7 cellular contexts compared by ENCODE assay signal in genomic region chr9:73152953-73153352, GRCh38. TPM values are rescaled to one million over a fixed set of nuclear protein-coding genes. Genes with fewer than 3 reads are reported as not detected.
A peak's percentile ranks its signal among the peaks of the same experiment; 100 is the strongest.
DNase-seq lines count a peak whose midpoint lies in the region; ATAC-seq and TF ChIP-seq lines count a peak whose summit lies in the region.

No MANE protein-coding gene starts in this region.

- H3K27me3 ChIP-seq in heart right ventricle = no peaks in the 10 kb centered on the region
- H3K27me3 ChIP-seq in upper lobe of left lung = no peaks in the 10 kb centered on the region

- H3K9me3 ChIP-seq in SK-N-MC (ENCODE audit: low read depth, low read length) (no peaks in the 10 kb centered on the region), heart right ventricle (no peaks in the 10 kb centered on the region), upper lobe of left lung (no peaks in the 10 kb centered on the region)

- H3K36me3 ChIP-seq in SK-N-MC (ENCODE audit: insufficient read depth, low read length) (peaks cover 24% of the 10 kb centered on the region), heart right ventricle (peaks cover 0 to 15% (median 0%) of the 10 kb centered on the region in 9 donors), upper lobe of left lung (peaks cover 0 to 17% (median 3%) of the 10 kb centered on the region in 4 donors)

- intact Hi-C loops in heart right ventricle (cut with DNase I) = loop anchor here in 1 of 10 donors (2.0 to 10.0 kb wide), 2 partner anchors 20 to 788 kb away; partner anchors contain the start of gene ZFAND5

- peak overlapping the region; percentile 72 for H3K27ac ChIP-seq in SK-N-MC
- peak overlapping the region; percentile 26 to 89 (median 76) for H3K27ac ChIP-seq in heart right ventricle
- peak overlapping the region; percentile 62 to 93 (median 82) for H3K27ac ChIP-seq in upper lobe of left lung

- DNase-seq in SK-N-MC (ENCODE audit: low read depth, low spot score) = no peak
- DNase-seq in heart right ventricle = no peak
- DNase-seq in upper lobe of left lung = no peak
- DNase-seq in globus pallidus (ENCODE audit: low spot score) = no peak
- no peak for DNase-seq in T1000 (lab: John Stamatoyannopoulos, UW)

- 33 to 42% methylated on average over 2 of the region's 2 CpGs for WGBS in heart right ventricle, 2 donors
- WGBS in upper lobe of left lung, 2 donors = 25 to 32% methylated on average over 2 of the region's 2 CpGs

- no peak for TF ChIP-seq EP300 in upper lobe of left lung (IDR thresholded peaks at IDR 0.05)

- peak overlapping the region; percentile 73 for H3K9ac ChIP-seq in SK-N-MC (ENCODE audit: insufficient read length)

- peak in 1 of 4 donors; percentile 44 for TF ChIP-seq POLR2A in upper lobe of left lung (IDR thresholded peaks at IDR 0.05)

- TF ChIP-seq CTCF in heart right ventricle (IDR thresholded peaks at IDR 0.05) (no peak), upper lobe of left lung (IDR thresholded peaks at IDR 0.05) (no peak)

- peak; percentile 73 for ATAC-seq in GM18907 (IDR thresholded peaks at IDR 0.05; ENCODE audit: unreplicated experiment)
- peak; percentile 66 for ATAC-seq in HG02938 (IDR thresholded peaks at IDR 0.05; ENCODE audit: unreplicated experiment)
- ATAC-seq in heart right ventricle = peak in 7 of 8 donors; percentile 48 to 63 (median 57)
- peak in 1 of 2 donors; percentile 62 for ATAC-seq in upper lobe of left lung (ENCODE audit: low FRiP score in 2 of 2)

- H3K4me3 ChIP-seq in SK-N-MC = peak overlapping the region; percentile 85
- peak overlapping the region in 9 of 10 donors; percentile 20 to 62 (median 55) for H3K4me3 ChIP-seq in heart right ventricle
- peak overlapping the region; percentile 50 to 65 (median 56) for H3K4me3 ChIP-seq in upper lobe of left lung

- H3K4me1 ChIP-seq in heart right ventricle (peaks cover 0 to 74% (median 54%) of the 10 kb centered on the region in 9 donors), upper lobe of left lung (peaks cover 60 to 79% (median 71%) of the 10 kb centered on the region in 4 donors)

RNA-seq across cellular contexts. Expression of gene ANXA1, which starts 1.3 kb away (rescaled TPM):
- total RNA-seq in heart right ventricle (100 to 1,000 TPM in 1 of 10 donors, 10 to 100 TPM in 9; 21.1 to 126 (median 38.5) TPM), upper lobe of left lung (100 to 1,000 TPM; 174 to 910 (median 347) TPM)
- 100 to 1,000 TPM in 1 of 2 donors, 10 to 100 TPM in 1; 89.9 to 108 TPM for polyA plus RNA-seq in heart right ventricle
